ENCODE assay signal across 8 cellular contexts in genomic region chr7:120857558-120858298, GRCh38. TPM values are rescaled to one million over a fixed set of nuclear protein-coding genes. Genes with fewer than 3 reads are reported as not detected.
A peak's percentile ranks its signal among the peaks of the same experiment; 100 is the strongest.
DNase-seq lines count a peak whose midpoint lies in the region; ATAC-seq, FAIRE-seq and TF ChIP-seq lines count a peak whose summit lies in the region.

TSS of gene TSPAN12 (minus strand) at chr7:120858144. CDS start at chr7:120856763, 1,381 bp downstream.

- peak; percentile 53 for DNase-seq in HTR-8/SVneo (ENCODE audit: insufficient read length, low spot score)
- peak; percentile 77 for DNase-seq in OCI-M1 (lab: John Stamatoyannopoulos, UW)
- DNase-seq in activated T-helper 9 cell treated with anti-CD3 and anti-CD28 coated beads, Interleukin-2, amount 50 U/mL, for 16 hours (ENCODE audit: low read depth) = peak; percentile 8
- peak; percentile 64 for DNase-seq in fibroblast of pulmonary artery (ENCODE audit: low read depth)
- peak in 7 of 9 donors; percentile 11 to 64 (median 28) for DNase-seq in naive thymus-derived CD4-positive, alpha-beta T cell
- peak; percentile 41 for DNase-seq in thoracic aorta (ENCODE audit: low spot score)

- ATAC-seq in GM21526 (IDR thresholded peaks at IDR 0.05; ENCODE audit: low FRiP score, unreplicated experiment) (peak; percentile 90), thoracic aorta (ENCODE audit: insufficient number of reproducible peaks, low FRiP score, low read depth) (peak; percentile 88)
- ATAC-seq in naive thymus-derived CD4-positive, alpha-beta T cell = peak; percentile 89

- H3K27me3 ChIP-seq in DOHH2 (ENCODE audit: control insufficient read depth, low read length) (peaks cover 64% of the 10 kb centered on the region), thoracic aorta (replicated peaks; ENCODE audit: insufficient read depth) (no peaks in the 10 kb centered on the region)
- H3K27me3 ChIP-seq in naive thymus-derived CD4-positive, alpha-beta T cell (ENCODE audit: control insufficient read depth in 2 of 2, insufficient read depth in 2 of 2, low read length in 2 of 2) = peaks cover 13 to 15% of the 10 kb centered on the region in 2 donors

- H3K4me1 ChIP-seq in DOHH2 (ENCODE audit: control insufficient read depth, low read length) = peaks cover 9% of the 10 kb centered on the region
- peaks cover 0 to 8% of the 10 kb centered on the region in 2 donors for H3K4me1 ChIP-seq in naive thymus-derived CD4-positive, alpha-beta T cell (ENCODE audit: control insufficient read depth in 2 of 2, insufficient read depth in 2 of 2, low read length in 2 of 2)
- H3K4me1 ChIP-seq in thoracic aorta (ENCODE audit: control insufficient read depth in 1 of 2, low read depth in 2 of 2) = peaks cover 0 to 13% of the 10 kb centered on the region in 2 donors

- no peaks in the 10 kb centered on the region for H3K9me2 ChIP-seq in DOHH2 (replicated peaks; ENCODE audit: control insufficient read depth, low read length)

- H3K36me3 ChIP-seq in DOHH2 (ENCODE audit: control insufficient read depth, low read length) = no peaks in the 10 kb centered on the region
- no peaks in the 10 kb centered on the region for H3K36me3 ChIP-seq in naive thymus-derived CD4-positive, alpha-beta T cell (ENCODE audit: control insufficient read depth in 2 of 3, insufficient read depth in 3 of 3, low read length in 3 of 3)
- no peaks in the 10 kb centered on the region for H3K36me3 ChIP-seq in thoracic aorta

- POLR2A ChIA-PET in naive thymus-derived CD4-positive, alpha-beta T cell (lab: Charles Lee) = interaction anchor here (0.6 kb wide), 1 partner anchor 212 kb away, joined by 3 read pairs; no protein-coding TSS in a partner anchor

- TF ChIP-seq CTCF in DOHH2 (IDR thresholded peaks at IDR 0.05; ENCODE audit: low read depth, low read length, poor library complexity, severe bottlenecking) (peak; percentile 64), fibroblast of pulmonary artery (IDR thresholded peaks at IDR 0.05; ENCODE audit: low read length, missing control alignments) (peak; percentile 24), thoracic aorta (IDR thresholded peaks at IDR 0.05) (peak; percentile 80)

- H3K9me3 ChIP-seq in DOHH2 (ENCODE audit: control insufficient read depth, insufficient read depth, low read length) (no peaks in the 10 kb centered on the region), thoracic aorta (no peaks in the 10 kb centered on the region)
- H3K9me3 ChIP-seq in naive thymus-derived CD4-positive, alpha-beta T cell (ENCODE audit: control insufficient read depth in 2 of 3, low read length in 3 of 3) = no peaks in the 10 kb centered on the region

- no peak within 1 kb of the TSS for H3K27ac ChIP-seq in DOHH2 (ENCODE audit: low read depth, low read length)
- no peak within 1 kb of the TSS for H3K27ac ChIP-seq in naive thymus-derived CD4-positive, alpha-beta T cell (ENCODE audit: low read depth, low read length)
- peak within 1 kb of the TSS; percentile 89 to 90 for H3K27ac ChIP-seq in thoracic aorta

- peak within 1 kb of the TSS; percentile 69 for H3K4me2 ChIP-seq in DOHH2 (ENCODE audit: low read length)

- H3K79me2 ChIP-seq in DOHH2 (ENCODE audit: control insufficient read depth, low read length) = no peaks in the 10 kb centered on the region

- intact Hi-C loops in naive thymus-derived CD4-positive, alpha-beta T cell (cut with micrococcal nuclease) = loop anchor here (1.0 to 10.0 kb wide), 4 partner anchors 50 to 130 kb away; partner anchors contain the start of gene CPED1 (in 1 of the 2)

- FAIRE-seq in HTR-8/SVneo (lab: Jason Lieb, UNC) = no peak

- peak within 1 kb of the TSS; percentile 82 to 90 (median 86) for H3K4me3 Mint-ChIP-seq in naive thymus-derived CD4-positive, alpha-beta T cell

- no peak within 1 kb of the TSS for H3K27ac Mint-ChIP-seq in naive thymus-derived CD4-positive, alpha-beta T cell

- H3K4me3 ChIP-seq in DOHH2 (ENCODE audit: low read length) (peak within 1 kb of the TSS; percentile 71), fibroblast of pulmonary artery (replicated peaks; ENCODE audit: low read depth, low read length) (peak within 1 kb of the TSS; percentile 69), thoracic aorta (peak within 1 kb of the TSS; percentile 93)
- peak within 1 kb of the TSS; percentile 52 for H3K4me3 ChIP-seq in naive thymus-derived CD4-positive, alpha-beta T cell (ENCODE audit: low read length)

- no peaks in the 10 kb centered on the region for H4K20me1 ChIP-seq in DOHH2 (ENCODE audit: control insufficient read depth, insufficient read depth, low read depth, low read length)

- peaks cover 52 to 71% (median 66%) of the 10 kb centered on the region in 5 donors for H3K27me3 Mint-ChIP-seq in naive thymus-derived CD4-positive, alpha-beta T cell

- no peaks in the 10 kb centered on the region for H3K36me3 Mint-ChIP-seq in naive thymus-derived CD4-positive, alpha-beta T cell

- H3K4me1 Mint-ChIP-seq in naive thymus-derived CD4-positive, alpha-beta T cell = peaks cover 10 to 13% (median 12%) of the 10 kb centered on the region in 7 donors

- CTCF ChIA-PET in naive thymus-derived CD4-positive, alpha-beta T cell (lab: Charles Lee) = no interaction called here

- peaks cover 0 to 3% (median 0%) of the 10 kb centered on the region in 11 donors for H3K9me3 Mint-ChIP-seq in naive thymus-derived CD4-positive, alpha-beta T cell

- H3F3A ChIP-seq in DOHH2 (ENCODE audit: control insufficient read depth, insufficient read depth) = no peaks in the 10 kb centered on the region

RNA-seq across cellular contexts. Expression of gene TSPAN12, which starts in this region (rescaled TPM):
- total RNA-seq in naive thymus-derived CD4-positive, alpha-beta T cell = not detected
- polyA plus RNA-seq in naive thymus-derived CD4-positive, alpha-beta T cell = not detected
- 10 to 100 TPM; 10.8 to 12.6 TPM for total RNA-seq in thoracic aorta

Comparison
In these comparisons a context has a peak if more than half of its experiments do, and no peak if none do; other contexts are left out.
1. RNA of gene TSPAN12 (total RNA-seq): 10.8 to 12.6 TPM in thoracic aorta; not detected in naive thymus-derived CD4-positive, alpha-beta T cell; every median in the first group is over 10 times any median in the second.
2. Peak in DNase-seq, ATAC-seq and H3K4me3 ChIP-seq in naive thymus-derived CD4-positive, alpha-beta T cell; RNA of the gene not detected or under 1 TPM.
3. H3K27ac ChIP-seq: peak in thoracic aorta (2 of 2); none in DOHH2 (single experiment) and naive thymus-derived CD4-positive, alpha-beta T cell (single experiment).
4. CTCF ChIP-seq: peak in every context shown above with its lines; median percentile 80 in thoracic aorta; 64 in DOHH2; 24 in fibroblast of pulmonary artery.
5. DNase-seq: peak in every context shown above with its lines; median percentile 77 in OCI-M1; 64 in fibroblast of pulmonary artery; 53 in HTR-8/SVneo; 41 in thoracic aorta; 28 in naive thymus-derived CD4-positive, alpha-beta T cell; 8 in activated T-helper 9 cell treated with anti-CD3 and anti-CD28 coated beads, Interleukin-2, amount 50 U/mL, for 16 hours.
6. Peak in every context shown above with its lines, with median percentiles within 50 percentile points of each other: H3K4me3 ChIP-seq and ATAC-seq.